In the genomic region with DNA sequence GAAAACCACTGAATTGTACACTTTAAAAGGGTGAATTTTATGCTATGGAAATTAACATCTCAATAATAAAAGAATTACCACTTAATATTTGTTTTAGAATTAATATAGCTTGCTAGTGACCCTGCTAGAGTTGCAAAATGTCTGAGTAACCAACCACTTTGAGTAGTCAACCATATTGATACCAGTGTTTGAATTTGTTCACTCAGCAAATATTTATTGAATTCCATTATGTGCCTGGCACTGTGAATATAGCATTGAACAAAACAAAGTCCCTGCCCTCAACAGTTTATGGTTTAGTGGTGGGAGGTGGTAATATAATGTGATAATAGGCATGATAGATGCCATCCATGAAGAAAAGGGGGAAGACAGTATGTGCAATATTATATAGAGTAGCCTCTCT, we compare ENCODE assay signal across 21 cellular contexts.
"Had no signal": no experiment of that assay in that cellular context is flagged by ENCODE, and none has a peak within 500 bp of the region (broad histone marks: within the 10 kb centered on the region; RNA-seq: fewer than 3 reads in every experiment).

No MANE protein-coding gene starts in this region.

- DNase-seq: islet precursor cell; left ventricle myocardium inferior; mesendoderm; naive thymus-derived CD4-positive, alpha-beta T cell; ovary; stimulated activated CD4-positive, alpha-beta T cell treated with anti-CD3 and anti-CD28 coated beads, Interleukin-12 subunit alpha, Interleukin-12 subunit beta, amount 100 ng/mL, for 4 hours; stimulated activated CD4-positive, alpha-beta T cell treated with anti-CD3 and anti-CD28 coated beads, Interleukin-15, amount 100 ng/mL, for 24 hours; stimulated activated CD4-positive, alpha-beta T cell treated with anti-CD3 and anti-CD28 coated beads, Interleukin-2, amount 100 ng/mL, for 24 hours; stimulated activated CD4-positive, alpha-beta T cell treated with anti-CD3 and anti-CD28 coated beads, Interleukin-4, amount 100 ng/mL, for 1 hour; stimulated activated naive CD4-positive, alpha-beta T cell; tibial artery; trophoblast cell; upper lobe of right lung had no signal

- H3K27me3 ChIP-seq: ovary, right atrium auricular region, suprapubic skin, tibial artery, upper lobe of right lung had no signal

- H3K36me3 ChIP-seq: ovary had no signal

- H3K9me3 ChIP-seq: ovary, right atrium auricular region, suprapubic skin, thoracic aorta, tibial artery, upper lobe of right lung had no signal

- FAIRE-seq: urothelium cell line had no signal

- ATAC-seq: naive thymus-derived CD4-positive, alpha-beta T cell; natural killer cell treated with Interleukin-12 subunit alpha and Interleukin-12 subunit beta and Interleukin-15 and Interleukin-18, amount 100 ng/mL, for 72 hours; sciatic nerve; upper lobe of right lung had no signal

- H3K4me3 ChIP-seq: left ventricle myocardium inferior, lung, ovary, right atrium auricular region, skin epidermis, suprapubic skin, thoracic aorta, tibial artery, upper lobe of right lung had no signal

- H3K27ac ChIP-seq: left ventricle myocardium inferior, ovary, right atrium auricular region, skin epidermis, suprapubic skin, thoracic aorta, tibial artery, upper lobe of right lung had no signal
